Comparison of ENCODE assay signal across 1 cellular context in genomic region chr7:32846630-32847225, GRCh38.
TF ChIP-seq lines count a peak whose summit lies in the region.

No MANE protein-coding gene starts in this region.

TF ChIP-seq in K562, 482 proteins besides CTCF, POLR2A, EP300 and RAD21 (continued from another document):
- TF ChIP-seq ZNF277 (CRISPR knock-in tag; IDR thresholded peaks at IDR 0.05; ENCODE audit: borderline replicate concordance) (no peak), MYC (IDR thresholded peaks at IDR 0.05; ENCODE audit: low read depth, low read length) (peak; percentile 40; the same call in 1 of the 2 replicates), MYC (CRISPR knock-in tag; IDR thresholded peaks at IDR 0.05; ENCODE audit: borderline replicate concordance, low read depth) (no peak), SMC3 (conservative IDR thresholded peaks at IDR 0.05; ENCODE audit: insufficient read depth, low read depth, low read length) (peak; percentile 66), EGR1 (conservative IDR thresholded peaks at IDR 0.05) (no peak), ZBTB43 (CRISPR knock-in tag; IDR thresholded peaks at IDR 0.05) (no peak), NCOA6 (IDR thresholded peaks at IDR 0.05) (no peak), SNRNP70 (optimal IDR thresholded peaks at IDR 0.05; ENCODE audit: low read depth, low read length) (no peak), ZNF699 (CRISPR knock-in tag; IDR thresholded peaks at IDR 0.05; ENCODE audit: insufficient replicate concordance) (no peak), TBL1XR1 (IDR thresholded peaks at IDR 0.05; ENCODE audit: low read length in 2 of 2) (peak in 1 of 2 experiments; percentile 23; a peak in 1 of 4 replicates), TEAD4 (IDR thresholded peaks at IDR 0.05; ENCODE audit: low read length) (0 out of 2 replicates have a peak, but pooled peaks have one; percentile 15), TEAD4 (CRISPR knock-in tag; IDR thresholded peaks at IDR 0.05; ENCODE audit: borderline replicate concordance) (no peak), SNAPC5 (CRISPR knock-in tag; IDR thresholded peaks at IDR 0.05) (no peak), NR2C2 (CRISPR knock-in tag; IDR thresholded peaks at IDR 0.05) (no peak), NR2C2 (tag; IDR thresholded peaks at IDR 0.05) (no peak)
